In the genomic region with DNA sequence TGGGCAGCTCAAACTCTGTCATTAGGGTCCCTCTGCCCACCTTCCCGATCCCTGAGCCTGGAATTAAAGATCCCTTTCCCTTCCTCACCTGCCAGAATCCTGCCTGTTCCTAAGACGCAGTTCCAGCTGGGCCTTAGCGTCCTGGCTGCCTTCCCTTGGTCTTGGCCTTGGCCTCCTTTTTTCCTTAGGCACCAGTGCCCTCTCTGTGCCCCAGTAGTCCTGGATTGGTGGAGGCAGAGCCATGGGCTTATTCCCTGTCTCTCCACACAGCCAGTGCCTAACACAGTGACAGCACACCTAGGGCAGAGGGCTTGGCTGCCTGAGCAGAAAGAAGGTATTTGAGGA, we compare ENCODE assay signal across 2 cellular contexts.
A peak's percentile ranks its signal among the peaks of the same experiment; 100 is the strongest.
TF ChIP-seq lines count a peak whose summit lies in the region.

No MANE protein-coding gene starts in this region.

TF ChIP-seq in HEK293, 187 proteins besides CTCF, POLR2A, EP300 and RAD21:
- TF ChIP-seq ZNF837 (tag by site-specific recombination; IDR thresholded peaks at IDR 0.05) (no peak), IKZF3 (tag by site-specific recombination; IDR thresholded peaks at IDR 0.05) (peak; percentile 36; the same call in 1 of the 2 replicates), KLF10 (tag by site-specific recombination; IDR thresholded peaks at IDR 0.05) (no peak), ZNF555 (tag by site-specific recombination; conservative IDR thresholded peaks at IDR 0.05) (no peak), PRDM4 (tag by site-specific recombination; IDR thresholded peaks at IDR 0.05) (no peak), ZNF426 (tag by site-specific recombination; IDR thresholded peaks at IDR 0.05) (no peak), ZNF747 (tag by site-specific recombination; IDR thresholded peaks at IDR 0.05) (no peak), ZFP41 (tag by site-specific recombination; IDR thresholded peaks at IDR 0.05; ENCODE audit: borderline replicate concordance) (no peak), ZBTB48 (tag by site-specific recombination; IDR thresholded peaks at IDR 0.05) (peak; percentile 63; the same call in 1 of the 2 replicates)
- TF ChIP-seq, protein P1, sequence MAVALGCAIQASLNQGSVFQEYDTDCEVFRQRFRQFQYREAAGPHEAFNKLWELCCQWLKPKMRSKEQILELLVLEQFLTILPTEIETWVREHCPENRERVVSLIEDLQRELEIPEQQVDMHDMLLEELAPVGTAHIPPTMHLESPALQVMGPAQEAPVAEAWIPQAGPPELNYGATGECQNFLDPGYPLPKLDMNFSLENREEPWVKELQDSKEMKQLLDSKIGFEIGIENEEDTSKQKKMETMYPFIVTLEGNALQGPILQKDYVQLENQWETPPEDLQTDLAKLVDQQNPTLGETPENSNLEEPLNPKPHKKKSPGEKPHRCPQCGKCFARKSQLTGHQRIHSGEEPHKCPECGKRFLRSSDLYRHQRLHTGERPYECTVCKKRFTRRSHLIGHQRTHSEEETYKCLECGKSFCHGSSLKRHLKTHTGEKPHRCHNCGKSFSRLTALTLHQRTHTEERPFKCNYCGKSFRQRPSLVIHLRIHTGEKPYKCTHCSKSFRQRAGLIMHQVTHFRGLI (tag by site-specific recombination; IDR thresholded peaks at IDR 0.05), result 0 out of 2 replicates have a peak, but pooled peaks have one; percentile 33
TF ChIP-seq in HEK293: peak in this region for 3.

TF ChIP-seq in H1, 55 proteins besides CTCF, POLR2A, EP300 and RAD21:
- TF ChIP-seq POLR2AphosphoS5 (IDR thresholded peaks at IDR 0.05; ENCODE audit: low read depth, low read length), result no peak
- TF ChIP-seq EZH2 (IDR thresholded peaks at IDR 0.05; ENCODE audit: low read depth, low read length, severe bottlenecking), result peak; percentile 33
- TF ChIP-seq SUZ12 (IDR thresholded peaks at IDR 0.05; ENCODE audit: low read length), result peak; percentile 60; the same call in 1 of the 2 replicates
